ENCODE assay signal across 8 cellular contexts in genomic region chr12:55973598-55974307, GRCh38. TPM values are rescaled to one million over a fixed set of nuclear protein-coding genes. Genes with fewer than 3 reads are reported as not detected.
DNase-seq lines count a peak whose midpoint lies in the region; ATAC-seq and TF ChIP-seq lines count a peak whose summit lies in the region.

A gene with protein sequence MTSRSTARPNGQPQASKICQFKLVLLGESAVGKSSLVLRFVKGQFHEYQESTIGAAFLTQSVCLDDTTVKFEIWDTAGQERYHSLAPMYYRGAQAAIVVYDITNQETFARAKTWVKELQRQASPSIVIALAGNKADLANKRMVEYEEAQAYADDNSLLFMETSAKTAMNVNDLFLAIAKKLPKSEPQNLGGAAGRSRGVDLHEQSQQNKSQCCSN (plus strand): TSS chr12:55974078. CDS start chr12:55986961, 12,883 bp downstream.

- H3K9me3 ChIP-seq in HUES48 (ENCODE audit: control insufficient read depth, insufficient read depth, low read length) (no peaks in the 10 kb centered on the region), NT2/D1 (ENCODE audit: insufficient read depth, low read length) (no peaks in the 10 kb centered on the region), endodermal cell (ENCODE audit: control insufficient read depth, low read length) (no peaks in the 10 kb centered on the region), mesenchymal stem cell (ENCODE audit: control insufficient read depth, low read length) (no peaks in the 10 kb centered on the region)

- H3K9me3 Mint-ChIP-seq in Calu3 (ENCODE audit: low read depth, unreplicated experiment), result no peaks in the 10 kb centered on the region
- H3K9me3 Mint-ChIP-seq in activated CD8-positive, alpha-beta memory T cell treated with anti-CD3 and anti-CD28 coated beads, Interleukin-2, amount 10 ng/mL, durations not matched to agents 7 days and 5 days (ENCODE audit: low read depth), result no peaks in the 10 kb centered on the region
- no peaks in the 10 kb centered on the region for H3K9me3 Mint-ChIP-seq in endodermal cell

- peak within 1 kb of the TSS; percentile 71 for H2AK5ac ChIP-seq in mesenchymal stem cell (ENCODE audit: low read length, severe bottlenecking)

- peak; percentile 87 for ATAC-seq in GM21423 (IDR thresholded peaks at IDR 0.05; ENCODE audit: unreplicated experiment)
- peak; percentile 93 for ATAC-seq in activated CD8-positive, alpha-beta memory T cell treated with anti-CD3 and anti-CD28 coated beads, Interleukin-2, amount 10 ng/mL, durations not matched to agents 7 days and 5 days

- H3K79me1 ChIP-seq in mesenchymal stem cell (replicated peaks; ENCODE audit: low read length, poor library complexity, severe bottlenecking), result peaks cover 17% of the 10 kb centered on the region

- H3K4me2 ChIP-seq in mesenchymal stem cell (ENCODE audit: low read length, poor library complexity, severe bottlenecking), result peak within 1 kb of the TSS; percentile 79

- peak within 1 kb of the TSS; percentile 81 for H3K4me3 ChIP-seq in HUES48 (ENCODE audit: low read depth, low read length)
- peak within 1 kb of the TSS; percentile 95 for H3K4me3 ChIP-seq in NT2/D1 (ENCODE audit: insufficient read length, low read depth)
- H3K4me3 ChIP-seq in endodermal cell (ENCODE audit: low read length), result peak within 1 kb of the TSS; percentile 90
- H3K4me3 ChIP-seq in mesenchymal stem cell (ENCODE audit: insufficient read depth in 1 of 2, low read depth in 1 of 2, low read length in 2 of 2), result peak within 1 kb of the TSS; percentile 86 to 96

- peak within 1 kb of the TSS; percentile 80 for H2BK15ac ChIP-seq in mesenchymal stem cell (ENCODE audit: low read depth, poor library complexity, severe bottlenecking)

- peak within 1 kb of the TSS; percentile 93 for H4K91ac ChIP-seq in mesenchymal stem cell (ENCODE audit: low read length)

- intact Hi-C loops in Calu3 (cut with micrococcal nuclease; ENCODE audit: unreplicated experiment), result loop anchor here (2.0 kb wide), 1 partner anchor 47 kb away; the partner anchor contains the start of gene PYM1

- H2BK12ac ChIP-seq in mesenchymal stem cell (ENCODE audit: low read length in 2 of 2), result peak within 1 kb of the TSS; percentile 18 to 75

- no peaks in the 10 kb centered on the region for H3K27me3 Mint-ChIP-seq in Calu3 (ENCODE audit: unreplicated experiment)
- no peaks in the 10 kb centered on the region for H3K27me3 Mint-ChIP-seq in activated CD8-positive, alpha-beta memory T cell treated with anti-CD3 and anti-CD28 coated beads, Interleukin-2, amount 10 ng/mL, durations not matched to agents 7 days and 5 days
- no peaks in the 10 kb centered on the region for H3K27me3 Mint-ChIP-seq in endodermal cell (ENCODE audit: insufficient read depth)

- H3K36me3 ChIP-seq in HUES48 (ENCODE audit: control insufficient read depth, insufficient read depth, low read length) (peaks cover 39% of the 10 kb centered on the region), NT2/D1 (ENCODE audit: insufficient read depth, insufficient read length, low read length) (peaks cover 59% of the 10 kb centered on the region), endodermal cell (ENCODE audit: control insufficient read depth, insufficient read depth, low read length) (peaks cover 66% of the 10 kb centered on the region), mesenchymal stem cell (ENCODE audit: control insufficient read depth in 1 of 2, insufficient read depth in 2 of 2, low read depth in 1 of 2, low read length in 2 of 2) (peaks cover 16 to 18% of the 10 kb centered on the region in 2 experiments)

- CTCF ChIA-PET in Calu3 (lab: Charles Lee), result interaction anchor here (0.6 to 2.2 kb wide), 24 partner anchors 10 to 1616 kb away, joined by 3 to 25 read pairs (median 4); partner anchors contain the start of genes CD63, DGKA, ORMDL2 and PA2G4
- CTCF ChIA-PET in activated CD8-positive, alpha-beta memory T cell treated with anti-CD3 and anti-CD28 coated beads, Interleukin-2, amount 10 ng/mL, durations not matched to agents 7 days and 5 days (lab: Charles Lee), result interaction anchor here (0.7 to 3.1 kb wide), 23 partner anchors 9 to 235 kb away, joined by 3 to 25 read pairs (median 5); partner anchors contain the start of genes DGKA, ORMDL2, SARNP and SMARCC2

- H2BK120ac ChIP-seq in mesenchymal stem cell (ENCODE audit: low read depth, low read length), result peak within 1 kb of the TSS; percentile 94

- H3K9ac ChIP-seq in HUES48 (ENCODE audit: low read depth, low read length) (peak within 1 kb of the TSS; percentile 57), NT2/D1 (ENCODE audit: insufficient read length, low read depth) (peak within 1 kb of the TSS; percentile 99), endodermal cell (ENCODE audit: extremely low read depth, low read length, poor library complexity, severe bottlenecking) (peak within 1 kb of the TSS; percentile 87), mesenchymal stem cell (ENCODE audit: low read length) (peak within 1 kb of the TSS; percentile 98)

- H3K4me3 Mint-ChIP-seq in Calu3 (ENCODE audit: low read depth, unreplicated experiment) (no peak within 1 kb of the TSS), endodermal cell (no peak within 1 kb of the TSS)
- H3K4me3 Mint-ChIP-seq in activated CD8-positive, alpha-beta memory T cell treated with anti-CD3 and anti-CD28 coated beads, Interleukin-2, amount 10 ng/mL, durations not matched to agents 7 days and 5 days, result no peak within 1 kb of the TSS

- peak within 1 kb of the TSS; percentile 97 for H4K8ac ChIP-seq in mesenchymal stem cell (ENCODE audit: low read length)

- peak; percentile 99 for DNase-seq in Calu3
- peak; percentile 100 for DNase-seq in NT2/D1 (ENCODE audit: low read depth, low spot score)
- peak; percentile 100 for DNase-seq in activated CD8-positive, alpha-beta memory T cell treated with anti-CD3 and anti-CD28 coated beads, Interleukin-2, amount 10 ng/mL, durations not matched to agents 7 days and 5 days
- DNase-seq in endodermal cell, result peak; percentile 100
- peak; percentile 100 for DNase-seq in mesenchymal stem cell
- peak; percentile 92 for DNase-seq in stimulated activated CD8-positive, alpha-beta memory T cell treated with anti-CD3 and anti-CD28 coated beads, Interleukin-12 subunit alpha, Interleukin-12 subunit beta, amount 100 ng/mL, for 4 hours (ENCODE audit: low read depth)

- TF ChIP-seq CTCF in Calu3 (IDR thresholded peaks at IDR 0.05; ENCODE audit: unreplicated experiment), result peak; percentile 14
- TF ChIP-seq CTCF in endodermal cell (conservative IDR thresholded peaks at IDR 0.05), result no peak

- H3K14ac ChIP-seq in mesenchymal stem cell (ENCODE audit: low read length in 2 of 2), result peak within 1 kb of the TSS in 1 of 2 experiments; percentile 86

- 0 to 1% methylated on average over 12 to 39 of the region's 39 CpGs for WGBS in endodermal cell (ENCODE audit: insufficient coverage in 1 of 2, insufficient read length in 1 of 2), 2 experiments
- WGBS in mesenchymal stem cell, result under 1% methylated on average over 37 of the region's 39 CpGs

- peak within 1 kb of the TSS; percentile 95 for H2BK5ac ChIP-seq in mesenchymal stem cell (ENCODE audit: low read depth, low read length, poor library complexity, severe bottlenecking)

- H3K4ac ChIP-seq in mesenchymal stem cell (ENCODE audit: low read depth in 1 of 2, low read length in 2 of 2), result peak within 1 kb of the TSS; percentile 83 to 97

- no peak within 1 kb of the TSS for H3K27ac Mint-ChIP-seq in Calu3 (ENCODE audit: unreplicated experiment)
- no peak within 1 kb of the TSS for H3K27ac Mint-ChIP-seq in activated CD8-positive, alpha-beta memory T cell treated with anti-CD3 and anti-CD28 coated beads, Interleukin-2, amount 10 ng/mL, durations not matched to agents 7 days and 5 days
- H3K27ac Mint-ChIP-seq in endodermal cell, result no peak within 1 kb of the TSS

- H3K27me3 ChIP-seq in HUES48 (ENCODE audit: control insufficient read depth, insufficient read depth, low read length) (no peaks in the 10 kb centered on the region), NT2/D1 (ENCODE audit: insufficient read depth, insufficient read length) (no peaks in the 10 kb centered on the region), endodermal cell (ENCODE audit: control insufficient read depth, insufficient read depth, low read length, poor library complexity, severe bottlenecking) (no peaks in the 10 kb centered on the region), mesenchymal stem cell (ENCODE audit: control insufficient read depth in 1 of 2, insufficient read depth in 1 of 2, low read length in 2 of 2) (no peaks in the 10 kb centered on the region)

- BruUV-seq in Calu3 (replicated peaks; lab: Mats Ljungman, UMichigan), result no TSS peak

- H3K18ac ChIP-seq in mesenchymal stem cell (ENCODE audit: low read depth in 1 of 2, low read length in 2 of 2), result peak within 1 kb of the TSS; percentile 89 to 98

- peaks cover 7% of the 10 kb centered on the region; the same call in 1 of the 2 replicates for H3K4me1 ChIP-seq in HUES48 (ENCODE audit: control insufficient read depth, insufficient read depth, low read length)
- H3K4me1 ChIP-seq in NT2/D1 (ENCODE audit: insufficient read depth, insufficient read length), result peaks cover 3% of the 10 kb centered on the region
- peaks cover 2% of the 10 kb centered on the region for H3K4me1 ChIP-seq in endodermal cell (ENCODE audit: control insufficient read depth, insufficient read depth, low read length)
- H3K4me1 ChIP-seq in mesenchymal stem cell (ENCODE audit: control insufficient read depth, insufficient read depth, low read depth, low read length), result peaks cover 2% of the 10 kb centered on the region

- H2AFZ ChIP-seq in mesenchymal stem cell (ENCODE audit: low read depth, low read length), result peak within 1 kb of the TSS; percentile 3

- peaks cover 16% of the 10 kb centered on the region for H3K36me3 Mint-ChIP-seq in Calu3 (ENCODE audit: insufficient read depth, unreplicated experiment)
- peaks cover 25% of the 10 kb centered on the region for H3K36me3 Mint-ChIP-seq in activated CD8-positive, alpha-beta memory T cell treated with anti-CD3 and anti-CD28 coated beads, Interleukin-2, amount 10 ng/mL, durations not matched to agents 7 days and 5 days
- peaks cover 49% of the 10 kb centered on the region for H3K36me3 Mint-ChIP-seq in endodermal cell (ENCODE audit: low read depth)

- peak within 1 kb of the TSS; percentile 90 for H3K27ac ChIP-seq in HUES48 (ENCODE audit: low read depth, low read length)
- peak within 1 kb of the TSS; percentile 81 for H3K27ac ChIP-seq in endodermal cell (ENCODE audit: low read depth, low read length)
- peak within 1 kb of the TSS; percentile 91 for H3K27ac ChIP-seq in mesenchymal stem cell (ENCODE audit: low read length, poor library complexity, severe bottlenecking)

- H3K4me1 Mint-ChIP-seq in Calu3 (ENCODE audit: low read depth, unreplicated experiment), result peaks cover 15% of the 10 kb centered on the region
- H3K4me1 Mint-ChIP-seq in activated CD8-positive, alpha-beta memory T cell treated with anti-CD3 and anti-CD28 coated beads, Interleukin-2, amount 10 ng/mL, durations not matched to agents 7 days and 5 days, result peaks cover 29% of the 10 kb centered on the region
- peaks cover 21% of the 10 kb centered on the region for H3K4me1 Mint-ChIP-seq in endodermal cell

- peak within 1 kb of the TSS in 1 of 2 experiments; percentile 10 for H3K23ac ChIP-seq in mesenchymal stem cell (ENCODE audit: low read length in 2 of 2)

RNA-seq across cellular contexts. Expression of the gene that starts here (rescaled TPM):
- 84.7 and 91.6 TPM in 2 replicates for total RNA-seq in Calu3 (2022)
- total RNA-seq in activated CD8-positive, alpha-beta memory T cell treated with anti-CD3 and anti-CD28 coated beads, Interleukin-2, amount 10 ng/mL, durations not matched to agents 7 days and 5 days, result 10 to 100 TPM; 46.4 to 55.6 TPM
- total RNA-seq in endodermal cell, result 10 to 100 TPM; 91.3 to 95.5 TPM
- polyA plus RNA-seq in endodermal cell (2013, experiment 1 of 2), result 90.8 TPM
- polyA plus RNA-seq in endodermal cell (2013, experiment 2 of 2), result 94.2 TPM
- polyA plus RNA-seq in mesenchymal stem cell (2013, experiment 1 of 2), result 108 TPM
- 107 TPM for polyA plus RNA-seq in mesenchymal stem cell (2013, experiment 2 of 2)

Comparison
In these comparisons a context has a peak if more than half of its experiments do, and no peak if none do; other contexts are left out.
1. Peak in every context shown above with its lines: DNase-seq, ATAC-seq, H3K4me3 ChIP-seq and H3K27ac ChIP-seq.